Comparison of ENCODE assay signal across 22 cellular contexts in genomic region chr3:151859125-151859741, GRCh38. TPM values are rescaled to one million over a fixed set of nuclear protein-coding genes. Genes with fewer than 3 reads are reported as not detected.
A peak's percentile ranks its signal among the peaks of the same experiment; 100 is the strongest.
DNase-seq lines count a peak whose midpoint lies in the region; ATAC-seq and TF ChIP-seq lines count a peak whose summit lies in the region.
"Had no signal": no experiment of that assay in that cellular context is flagged by ENCODE, and none has a peak within 500 bp of the region (broad histone marks: within the 10 kb centered on the region; RNA-seq: fewer than 3 reads in every experiment).

No MANE protein-coding gene starts in this region.

- H3K27ac ChIP-seq in SK-N-MC (peak overlapping the region; percentile 2; the same call in 1 of the 2 replicates), trophoblast cell (ENCODE audit: low read depth, low read length) (peak overlapping the region; percentile 47)

- H3K23ac ChIP-seq in trophoblast cell (ENCODE audit: low read length), result no peak overlapping the region

- no peak overlapping the region for H3K27ac Mint-ChIP-seq in natural killer cell treated with Interleukin-12 subunit alpha and Interleukin-12 subunit beta and Interleukin-15 and Interleukin-18, amount 100 ng/mL, for 72 hours
- H3K27ac Mint-ChIP-seq: CD8-positive, alpha-beta memory T cell; IgD-negative memory B cell had no signal

- ATAC-seq in left lobe of liver, result peak; percentile 73
- ATAC-seq in natural killer cell treated with Interleukin-12 subunit alpha and Interleukin-12 subunit beta and Interleukin-15 and Interleukin-18, amount 100 ng/mL, for 72 hours, result no peak

- CTCF ChIA-PET in HEK293T (lab: Yijun Ruan, JAX), result no interaction called here

- POLR2A ChIA-PET in HEK293T (lab: Yijun Ruan, JAX), result no interaction called here

- H2BK120ac ChIP-seq in trophoblast cell (ENCODE audit: insufficient read depth, low read length, poor library complexity), result peak overlapping the region; percentile 66

- H4K12ac ChIP-seq in trophoblast cell (ENCODE audit: low read depth, low read length), result no peak overlapping the region

- no peaks in the 10 kb centered on the region for H3K4me1 Mint-ChIP-seq in natural killer cell treated with Interleukin-12 subunit alpha and Interleukin-12 subunit beta and Interleukin-15 and Interleukin-18, amount 100 ng/mL, for 72 hours (ENCODE audit: low read depth in 2 of 2)
- H3K4me1 Mint-ChIP-seq: CD8-positive, alpha-beta memory T cell had no signal

- no peak overlapping the region for H3K4me3 Mint-ChIP-seq in natural killer cell treated with Interleukin-12 subunit alpha and Interleukin-12 subunit beta and Interleukin-15 and Interleukin-18, amount 100 ng/mL, for 72 hours
- H3K4me3 Mint-ChIP-seq: CD8-positive, alpha-beta memory T cell; IgD-negative memory B cell had no signal

- no peak overlapping the region for H3K14ac ChIP-seq in trophoblast cell (ENCODE audit: low read length)

- no peak overlapping the region for H3K4me2 ChIP-seq in trophoblast cell (ENCODE audit: low read length)

- H2AFZ ChIP-seq in trophoblast cell (ENCODE audit: insufficient read depth, low read length, poor library complexity), result no peak overlapping the region

- no peak overlapping the region for H3K4ac ChIP-seq in trophoblast cell (ENCODE audit: low read depth, low read length)

- no peak overlapping the region for H4K91ac ChIP-seq in trophoblast cell (ENCODE audit: low read depth, low read length)

- WGBS in trophoblast cell (ENCODE audit: extremely low coverage, insufficient coverage, insufficient read length), result no CpG with 5 or more reads among the region's 2 CpGs

- no peak overlapping the region for H2AK5ac ChIP-seq in trophoblast cell (ENCODE audit: low read length)

- H3K27me3 ChIP-seq in trophoblast cell (ENCODE audit: insufficient read depth, low read length), result no peaks in the 10 kb centered on the region

- H3K36me3 ChIP-seq in SK-N-MC (ENCODE audit: insufficient read depth, low read length) (no peaks in the 10 kb centered on the region), trophoblast cell (ENCODE audit: control insufficient read depth in 1 of 2, insufficient read depth in 2 of 2, low read length in 2 of 2) (no peaks in the 10 kb centered on the region)

- no peaks in the 10 kb centered on the region for H3K9me3 Mint-ChIP-seq in natural killer cell treated with Interleukin-12 subunit alpha and Interleukin-12 subunit beta and Interleukin-15 and Interleukin-18, amount 100 ng/mL, for 72 hours
- H3K9me3 Mint-ChIP-seq: CD8-positive, alpha-beta memory T cell; IgD-negative memory B cell had no signal

- peaks cover 6% of the 10 kb centered on the region for H3K79me1 ChIP-seq in trophoblast cell (ENCODE audit: low read length)

- no peak overlapping the region for H4K8ac ChIP-seq in trophoblast cell (ENCODE audit: low read depth, low read length)

- H2BK5ac ChIP-seq in trophoblast cell (ENCODE audit: low read depth, low read length, poor library complexity), result no peak overlapping the region

- H3K18ac ChIP-seq in trophoblast cell (ENCODE audit: low read length), result no peak overlapping the region

- no peak overlapping the region for H2BK12ac ChIP-seq in trophoblast cell (ENCODE audit: low read length)

- H3K9ac ChIP-seq in SK-N-MC (ENCODE audit: insufficient read length), result no peak overlapping the region
- no peak overlapping the region for H3K9ac ChIP-seq in trophoblast cell (ENCODE audit: low read length)

- H3K4me3 ChIP-seq in SK-N-MC, result no peak overlapping the region
- no peak overlapping the region for H3K4me3 ChIP-seq in trophoblast cell (ENCODE audit: low read depth, low read length)

- DNase-seq in HT-29 (ENCODE audit: low spot score) (peak; percentile 82), SK-N-MC (ENCODE audit: low read depth, low spot score) (no peak), left lobe of liver (ENCODE audit: low spot score) (no peak), trophoblast cell (no peak), EL (no peak), HEK293T (ENCODE audit: extremely low spot score) (no peak), NCI-H446 (lab: John Stamatoyannopoulos, UW) (no peak)
- no peak for DNase-seq in natural killer cell treated with Interleukin-12 subunit alpha and Interleukin-12 subunit beta and Interleukin-15 and Interleukin-18, amount 100 ng/mL, for 72 hours (ENCODE audit: low spot score)
- DNase-seq: ACHN; C1 segment of cervical spinal cord; CD8-positive, alpha-beta memory T cell; DND-41; Karpas-422; NCI-H1436; NCI-H1930; NCI-H510A; OCI-M1; RPMI8226; SIG-M5 had no signal

- no peaks in the 10 kb centered on the region for H3K36me3 Mint-ChIP-seq in natural killer cell treated with Interleukin-12 subunit alpha and Interleukin-12 subunit beta and Interleukin-15 and Interleukin-18, amount 100 ng/mL, for 72 hours
- H3K36me3 Mint-ChIP-seq: CD8-positive, alpha-beta memory T cell had no signal

- H3K9me3 ChIP-seq in SK-N-MC (ENCODE audit: low read depth, low read length), result no peaks in the 10 kb centered on the region
- H3K9me3 ChIP-seq in trophoblast cell (ENCODE audit: insufficient read depth, low read depth, low read length), result peaks cover 1% of the 10 kb centered on the region

- H3K4me1 ChIP-seq in trophoblast cell (ENCODE audit: control insufficient read depth in 1 of 2, insufficient read depth in 2 of 2, low read length in 2 of 2), result no peaks in the 10 kb centered on the region

- H3K79me2 ChIP-seq in trophoblast cell (ENCODE audit: control insufficient read depth, insufficient read depth, low read length, poor library complexity), result no peaks in the 10 kb centered on the region

- H3K27me3 Mint-ChIP-seq in natural killer cell treated with Interleukin-12 subunit alpha and Interleukin-12 subunit beta and Interleukin-15 and Interleukin-18, amount 100 ng/mL, for 72 hours, result no peaks in the 10 kb centered on the region

TF ChIP-seq in HEK293T, 16 proteins besides CTCF, POLR2A, EP300 and RAD21:
- TF ChIP-seq BHLHE40 (IDR thresholded peaks at IDR 0.05; ENCODE audit: borderline replicate concordance) (no peak), NFRKB (IDR thresholded peaks at IDR 0.05) (no peak), SUZ12 (IDR thresholded peaks at IDR 0.05) (no peak)
- TF ChIP-seq, protein P1, sequence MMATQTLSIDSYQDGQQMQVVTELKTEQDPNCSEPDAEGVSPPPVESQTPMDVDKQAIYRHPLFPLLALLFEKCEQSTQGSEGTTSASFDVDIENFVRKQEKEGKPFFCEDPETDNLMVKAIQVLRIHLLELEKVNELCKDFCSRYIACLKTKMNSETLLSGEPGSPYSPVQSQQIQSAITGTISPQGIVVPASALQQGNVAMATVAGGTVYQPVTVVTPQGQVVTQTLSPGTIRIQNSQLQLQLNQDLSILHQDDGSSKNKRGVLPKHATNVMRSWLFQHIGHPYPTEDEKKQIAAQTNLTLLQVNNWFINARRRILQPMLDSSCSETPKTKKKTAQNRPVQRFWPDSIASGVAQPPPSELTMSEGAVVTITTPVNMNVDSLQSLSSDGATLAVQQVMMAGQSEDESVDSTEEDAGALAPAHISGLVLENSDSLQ (IDR thresholded peaks at IDR 0.05), result no peak

RNA-seq across cellular contexts. Expression of gene SUCNR1, which starts 14.2 kb away (rescaled TPM):
- total RNA-seq in HT-29 (2014; rRNA removed; shearing (Covaris generic)), result 0.05 and 0.08 TPM in 2 replicates
- 1.8 TPM for total RNA-seq in left lobe of liver
- 0.07 and 0.08 TPM in 2 replicates for polyA plus RNA-seq in trophoblast cell (2013)
- total RNA-seq in natural killer cell treated with Interleukin-12 subunit alpha and Interleukin-12 subunit beta and Interleukin-15 and Interleukin-18, amount 100 ng/mL, for 72 hours, result not detected
- total RNA-seq: CD8-positive, alpha-beta memory T cell; HT1080; MCF 10A had no signal
- polyA plus RNA-seq: CD8-positive, alpha-beta memory T cell; IgD-negative memory B cell had no signal

RNA-seq across cellular contexts. Expression of gene AADAC, which starts 45.3 kb away (rescaled TPM):
- 0.08 and 3.8 TPM in 2 replicates for total RNA-seq in HT-29 (2014; rRNA removed; shearing (Covaris generic))
- total RNA-seq in left lobe of liver, result 184 TPM
- 0.03 and 0.04 TPM in 2 replicates for polyA plus RNA-seq in trophoblast cell (2013)
- total RNA-seq in natural killer cell treated with Interleukin-12 subunit alpha and Interleukin-12 subunit beta and Interleukin-15 and Interleukin-18, amount 100 ng/mL, for 72 hours, result not detected
- total RNA-seq: CD8-positive, alpha-beta memory T cell; HT1080; MCF 10A had no signal
- polyA plus RNA-seq: CD8-positive, alpha-beta memory T cell; IgD-negative memory B cell had no signal

Comparison
In these comparisons a context has a peak if more than half of its experiments do, and no peak if none do; other contexts are left out.
1. RNA of gene AADAC, which starts 45.3 kb away (total RNA-seq): 184 TPM in left lobe of liver (single experiment); 0.08 to 3.8 TPM in HT-29 and not detected in natural killer cell treated with Interleukin-12 subunit alpha and Interleukin-12 subunit beta and Interleukin-15 and Interleukin-18, amount 100 ng/mL, for 72 hours; every median in the first group is over 10 times any median in the second.